21 cellular contexts compared by ENCODE assay signal in genomic region chr21:28823464-28823863, GRCh38.
DNase-seq lines count a peak whose midpoint lies in the region; ATAC-seq and TF ChIP-seq lines count a peak whose summit lies in the region.
"Had no signal": no experiment of that assay in that cellular context is flagged by ENCODE, and none has a peak within 500 bp of the region (broad histone marks: within the 10 kb centered on the region; RNA-seq: fewer than 3 reads in every experiment).

No MANE protein-coding gene starts in this region.

- no peaks in the 10 kb centered on the region for H3K27me3 Mint-ChIP-seq in nephron (ENCODE audit: low read depth)
- H3K27me3 Mint-ChIP-seq: activated naive CD8-positive, alpha-beta T cell treated with anti-CD3 and anti-CD28 coated beads, Interleukin-2, amount 50 U/mL, for 24 hours; CD4-positive, CD25-positive, alpha-beta regulatory T cell; natural killer cell treated with Interleukin-12 subunit alpha and Interleukin-12 subunit beta and Interleukin-15 and Interleukin-18, amount 100 ng/mL, for 72 hours; stimulated activated naive CD8-positive, alpha-beta T cell treated with anti-CD3 and anti-CD28 coated beads, Interleukin-15, Interleukin-2, amounts not matched to agents 100 ng/mL and 50 ng/mL, for 24 hours; T-cell had no signal

- TF ChIP-seq RAD21 in IMR-90 (IDR thresholded peaks at IDR 0.05; ENCODE audit: low read length), result no peak

- H4K91ac ChIP-seq in IMR-90 (ENCODE audit: insufficient read depth, low read depth, low read length), result no peak overlapping the region

- H2AFZ ChIP-seq in IMR-90 (replicated peaks; ENCODE audit: low read length, poor library complexity), result no peak overlapping the region

- H3K9me3 Mint-ChIP-seq in nephron, result peaks cover 2% of the 10 kb centered on the region
- H3K9me3 Mint-ChIP-seq: activated naive CD8-positive, alpha-beta T cell treated with anti-CD3 and anti-CD28 coated beads, Interleukin-2, amount 50 U/mL, for 24 hours; CD4-positive, CD25-positive, alpha-beta regulatory T cell; natural killer cell treated with Interleukin-12 subunit alpha and Interleukin-12 subunit beta and Interleukin-15 and Interleukin-18, amount 100 ng/mL, for 72 hours; stimulated activated naive CD8-positive, alpha-beta T cell treated with anti-CD3 and anti-CD28 coated beads, Interleukin-15, Interleukin-2, amounts not matched to agents 100 ng/mL and 50 ng/mL, for 24 hours had no signal

- H3K23ac ChIP-seq in IMR-90 (ENCODE audit: low read depth, low read length), result no peak overlapping the region

- H3K18ac ChIP-seq in IMR-90 (ENCODE audit: low read depth, low read length), result peak overlapping the region; percentile 82; the same call in 1 of the 2 replicates

- H3K4me2 ChIP-seq in IMR-90 (ENCODE audit: low read depth, low read length), result no peak overlapping the region

- CTCF ChIA-PET in IMR-90 (lab: Yijun Ruan, JAX), result no interaction called here

- H2AK5ac ChIP-seq in IMR-90 (ENCODE audit: low read depth, low read length), result no peak overlapping the region

- H2BK120ac ChIP-seq in IMR-90 (ENCODE audit: low read depth, low read length), result peak overlapping the region; percentile 48

- ATAC-seq in IMR-90 (ENCODE audit: low read depth), result no peak
- ATAC-seq in HG03139 (IDR thresholded peaks at IDR 0.05; ENCODE audit: unreplicated experiment), result no peak
- ATAC-seq: activated naive CD8-positive, alpha-beta T cell treated with anti-CD3 and anti-CD28 coated beads, Interleukin-2, amount 50 U/mL, for 24 hours; natural killer cell treated with Interleukin-12 subunit alpha and Interleukin-12 subunit beta and Interleukin-15 and Interleukin-18, amount 100 ng/mL, for 72 hours; T-cell had no signal

- H2AK9ac ChIP-seq in IMR-90 (replicated peaks; ENCODE audit: low read depth, low read length, poor library complexity), result no peak overlapping the region

- no peaks in the 10 kb centered on the region for H3K36me3 ChIP-seq in IMR-90 (ENCODE audit: control insufficient read depth, insufficient read depth, low read length)
- no peaks in the 10 kb centered on the region for H3K36me3 ChIP-seq in tibial nerve
- H3K36me3 ChIP-seq: MG63 had no signal

- peak overlapping the region; percentile 45 to 90 (median 57) for H3K27ac Mint-ChIP-seq in nephron
- H3K27ac Mint-ChIP-seq: activated naive CD8-positive, alpha-beta T cell treated with anti-CD3 and anti-CD28 coated beads, Interleukin-2, amount 50 U/mL, for 24 hours; CD4-positive, CD25-positive, alpha-beta regulatory T cell; stimulated activated naive CD8-positive, alpha-beta T cell treated with anti-CD3 and anti-CD28 coated beads, Interleukin-15, Interleukin-2, amounts not matched to agents 100 ng/mL and 50 ng/mL, for 24 hours; T-cell had no signal

- dilution Hi-C loops in IMR-90 (cut with HindIII; ENCODE audit: low sequenced_read_pairs, unreplicated experiment), result no loop called here

- POLR2A ChIA-PET in IMR-90 (lab: Charles Lee; ENCODE audit: unreplicated experiment), result no interaction called here

- H3K9me3 ChIP-seq in IMR-90 (ENCODE audit: control insufficient read depth, insufficient read depth, low read length), result no peaks in the 10 kb centered on the region
- H3K9me3 ChIP-seq in tibial nerve, result no peaks in the 10 kb centered on the region
- H3K9me3 ChIP-seq: MG63 had no signal

- no peak for TF ChIP-seq EP300 in tibial nerve (IDR thresholded peaks at IDR 0.05)

- no peak overlapping the region for H2BK5ac ChIP-seq in IMR-90 (ENCODE audit: low read depth, low read length, poor library complexity, severe bottlenecking)

- TF ChIP-seq POLR2A in IMR-90 (IDR thresholded peaks at IDR 0.05; ENCODE audit: low read depth, low read length) (no peak), tibial nerve (IDR thresholded peaks at IDR 0.05) (no peak)

- no CpG with 5 or more reads among the region's 2 CpGs for WGBS in IMR-90 (ENCODE audit: extremely low coverage in 2 of 2, insufficient read length in 1 of 2), 2 experiments
- WGBS in tibial nerve, 2 donors, result 58 to 64% methylated on average over 2 of the region's 2 CpGs

- no peak for DNase-seq in IMR-90
- DNase-seq in coronary artery (ENCODE audit: low spot score), result no peak
- no peak for DNase-seq in tibial nerve (ENCODE audit: low spot score in 2 of 2)
- no peak for DNase-seq in putamen (ENCODE audit: low spot score)
- no peak for DNase-seq in SHP77 treated with DMSO at 0.1 percent for 48 hours (lab: John Stamatoyannopoulos, UW)
- DNase-seq: activated CD4-positive, alpha-beta T cell treated with anti-CD3 and anti-CD28 coated beads for 4 hours; activated naive CD8-positive, alpha-beta T cell treated with anti-CD3 and anti-CD28 coated beads, Interleukin-2, amount 50 U/mL, for 24 hours; CD4-positive, CD25-positive, alpha-beta regulatory T cell; DMS 273 treated with DMSO at 0.1 percent for 48 hours; dorsolateral prefrontal cortex; kidney; NCI-H146; NCI-H774; SHP77; stimulated activated CD4-positive, alpha-beta T cell treated with anti-CD3 and anti-CD28 coated beads, Interleukin-4, amount 100 ng/mL, for 1 hour; T-cell had no signal

- no peak for TF ChIP-seq CTCF in IMR-90 (conservative IDR thresholded peaks at IDR 0.05; ENCODE audit: low read depth, low read length)
- TF ChIP-seq CTCF in coronary artery (IDR thresholded peaks at IDR 0.05), result no peak
- TF ChIP-seq CTCF in nephron (IDR thresholded peaks at IDR 0.05; ENCODE audit: unreplicated experiment in 3 of 3), result no peak
- TF ChIP-seq CTCF in tibial nerve (IDR thresholded peaks at IDR 0.05), result no peak

- H3K4me3 Mint-ChIP-seq in nephron, result no peak overlapping the region
- H3K4me3 Mint-ChIP-seq: activated naive CD8-positive, alpha-beta T cell treated with anti-CD3 and anti-CD28 coated beads, Interleukin-2, amount 50 U/mL, for 24 hours; CD4-positive, CD25-positive, alpha-beta regulatory T cell; natural killer cell treated with Interleukin-12 subunit alpha and Interleukin-12 subunit beta and Interleukin-15 and Interleukin-18, amount 100 ng/mL, for 72 hours; stimulated activated naive CD8-positive, alpha-beta T cell treated with anti-CD3 and anti-CD28 coated beads, Interleukin-15, Interleukin-2, amounts not matched to agents 100 ng/mL and 50 ng/mL, for 24 hours; T-cell had no signal

- 0 out of 2 replicates have a peak overlapping the region, but pooled peaks have one; percentile 49 for H2BK20ac ChIP-seq in IMR-90 (ENCODE audit: low read depth, low read length)

- BruUV-seq in IMR-90 (replicated peaks; lab: Mats Ljungman, UMichigan), result no TSS peak

- no peaks in the 10 kb centered on the region for H4K20me1 ChIP-seq in IMR-90 (ENCODE audit: insufficient read depth, low read length)

- no peaks in the 10 kb centered on the region for H3K79me1 ChIP-seq in IMR-90 (ENCODE audit: low read depth in 1 of 2, low read length in 2 of 2)

- no peak overlapping the region; the same call in 1 of the 2 replicates for H3K4ac ChIP-seq in IMR-90 (ENCODE audit: low read depth, low read length)

- no peaks in the 10 kb centered on the region for H3K9me1 ChIP-seq in IMR-90 (ENCODE audit: insufficient read depth, low read length)

- H2BK15ac ChIP-seq in IMR-90 (ENCODE audit: low read depth, low read length), result no peak overlapping the region; the same call in 2 of the 3 replicates

- H3K56ac ChIP-seq in IMR-90 (ENCODE audit: extremely low read depth, insufficient read depth, low read length), result no peak overlapping the region

- in situ Hi-C loops in IMR-90 (cut with MboI; ENCODE audit: low sequenced_read_pairs), result no loop called here

- peaks cover 17% of the 10 kb centered on the region for H3K4me1 ChIP-seq in IMR-90 (ENCODE audit: control insufficient read depth, insufficient read depth, low read length)
- H3K4me1 ChIP-seq in tibial nerve, result peaks cover 0 to 39% (median 12%) of the 10 kb centered on the region in 4 donors

- H3K36me3 Mint-ChIP-seq in nephron (ENCODE audit: low read depth), result no peaks in the 10 kb centered on the region
- H3K36me3 Mint-ChIP-seq: natural killer cell treated with Interleukin-12 subunit alpha and Interleukin-12 subunit beta and Interleukin-15 and Interleukin-18, amount 100 ng/mL, for 72 hours had no signal

- no peak overlapping the region for H3K27ac ChIP-seq in IMR-90 (ENCODE audit: insufficient read depth, low read length)
- H3K27ac ChIP-seq in coronary artery, result peak overlapping the region; percentile 63 to 71
- H3K27ac ChIP-seq in tibial nerve, result peak overlapping the region; percentile 34 to 89 (median 80)
- H3K27ac ChIP-seq: dorsolateral prefrontal cortex had no signal

- peaks cover 22% of the 10 kb centered on the region for H3K4me1 Mint-ChIP-seq in nephron
- H3K4me1 Mint-ChIP-seq: activated naive CD8-positive, alpha-beta T cell treated with anti-CD3 and anti-CD28 coated beads, Interleukin-2, amount 50 U/mL, for 24 hours had no signal

- no peak overlapping the region for H3K4me3 ChIP-seq in IMR-90 (ENCODE audit: insufficient read depth, low read depth, low read length)
- H3K4me3 ChIP-seq in coronary artery, result no peak overlapping the region
- no peak overlapping the region for H3K4me3 ChIP-seq in tibial nerve
- H3K4me3 ChIP-seq: dorsolateral prefrontal cortex, MG63 had no signal

- H3K27me3 ChIP-seq in IMR-90 (ENCODE audit: control insufficient read depth, insufficient read depth, low read length) (no peaks in the 10 kb centered on the region), tibial nerve (no peaks in the 10 kb centered on the region)
- H3K27me3 ChIP-seq: dorsolateral prefrontal cortex, MG63 had no signal

- H4K5ac ChIP-seq in IMR-90 (ENCODE audit: low read depth, low read length), result no peak overlapping the region

- no peak overlapping the region for H4K8ac ChIP-seq in IMR-90 (ENCODE audit: low read depth in 2 of 2, low read length in 2 of 2)

- no peak overlapping the region for H3K9ac ChIP-seq in IMR-90 (ENCODE audit: low read depth, low read length)

- intact Hi-C loops in IMR-90 (cut with micrococcal nuclease), result loop anchor here (5.0 kb wide), 1 partner anchor 59 kb away; no protein-coding TSS in a partner anchor

- H3K14ac ChIP-seq in IMR-90 (replicated peaks; ENCODE audit: low read depth, low read length), result no peak overlapping the region

TF ChIP-seq in IMR-90, 13 proteins besides CTCF, POLR2A, EP300 and RAD21:
- TF ChIP-seq FOS (IDR thresholded peaks at IDR 0.05; ENCODE audit: low read depth, low read length), result no peak
- no peak for TF ChIP-seq MAFK (IDR thresholded peaks at IDR 0.05; ENCODE audit: low read depth, low read length)
- no peak for TF ChIP-seq RCOR1 (IDR thresholded peaks at IDR 0.05; ENCODE audit: insufficient replicate concordance, low read length)
